11 cellular contexts compared by ENCODE assay signal in the genomic region with DNA sequence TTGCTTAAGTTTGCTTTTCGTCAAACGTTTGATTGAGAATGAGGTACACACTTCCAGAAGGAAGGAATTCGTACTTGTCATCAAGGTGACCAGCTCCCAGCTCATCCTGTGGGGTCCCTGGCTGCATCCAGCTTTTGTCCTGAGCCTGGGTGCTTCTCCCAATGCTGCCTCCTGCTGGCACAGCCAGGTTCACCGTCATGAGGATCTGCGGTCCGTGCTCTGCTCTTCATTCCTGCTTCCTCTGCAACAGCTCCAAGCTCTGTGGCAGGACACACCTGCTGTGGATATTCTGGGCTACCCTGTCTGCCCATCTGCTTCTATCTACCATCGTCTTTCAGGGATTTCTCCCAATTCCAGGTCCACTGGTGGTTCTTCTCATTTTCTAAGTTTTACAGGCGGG. TPM values are rescaled to one million over a fixed set of nuclear protein-coding genes. Genes with fewer than 3 reads are reported as not detected.
DNase-seq lines count a peak whose midpoint lies in the region; ATAC-seq, FAIRE-seq and TF ChIP-seq lines count a peak whose summit lies in the region.
"Had no signal": no experiment of that assay in that cellular context is flagged by ENCODE, and none has a peak within 500 bp of the region (broad histone marks: within the 10 kb centered on the region; RNA-seq: fewer than 3 reads in every experiment).

No MANE protein-coding gene starts in this region.

- no peaks in the 10 kb centered on the region for H3K79me2 ChIP-seq in K562 (ENCODE audit: control insufficient read depth, insufficient read depth, low read length)

- peaks cover 11% of the 10 kb centered on the region for H3K27me3 ChIP-seq in HL-60 (ENCODE audit: insufficient read depth, poor library complexity, severe bottlenecking)
- H3K27me3 ChIP-seq in K562 (ENCODE audit: control insufficient read depth in 2 of 2, insufficient read depth in 2 of 2, low read length in 2 of 2), result peaks cover 15 to 27% of the 10 kb centered on the region in 2 experiments
- H3K27me3 ChIP-seq in sigmoid colon, result no peaks in the 10 kb centered on the region
- H3K27me3 ChIP-seq in prostate gland (replicated peaks; ENCODE audit: insufficient read depth), result peaks cover 3% of the 10 kb centered on the region

- no peak overlapping the region for H2AFZ ChIP-seq in K562 (ENCODE audit: low read depth, low read length)

- H3K27ac ChIP-seq in HL-60 (replicated peaks) (no peak overlapping the region), K562 (ENCODE audit: extremely low read depth, low read depth, low read length) (no peak overlapping the region), sigmoid colon (no peak overlapping the region), prostate gland (no peak overlapping the region)

- H3K4me3 Mint-ChIP-seq in T-helper 17 cell, result no peak overlapping the region
- H3K4me3 Mint-ChIP-seq: activated B cell treated with CpG ODN at 0.5 μM for 24 hours; naive thymus-derived CD8-positive, alpha-beta T cell had no signal

- H3K9me3 ChIP-seq in K562 (replicated peaks; ENCODE audit: control insufficient read depth, insufficient read depth, low read depth, low read length) (no peaks in the 10 kb centered on the region), sigmoid colon (peaks cover 0 to 3% (median 0%) of the 10 kb centered on the region in 4 donors), prostate gland (no peaks in the 10 kb centered on the region), T-helper 17 cell (ENCODE audit: control insufficient read depth, low read length, poor library complexity, severe bottlenecking) (no peaks in the 10 kb centered on the region)

- TF ChIP-seq CTCF in HL-60 (IDR thresholded peaks at IDR 0.05; ENCODE audit: insufficient read depth, low read length) (peak; percentile 21), K562 (IDR thresholded peaks at IDR 0.05 in 2 of 3, conservative IDR thresholded peaks at IDR 0.05 in 1 of 3; ENCODE audit: insufficient read depth in 2 of 3, low read depth in 1 of 3, low read length in 3 of 3) (peak; percentile 60 to 70 (median 65)), sigmoid colon (IDR thresholded peaks at IDR 0.05) (no peak), prostate gland (IDR thresholded peaks at IDR 0.05) (peak in 2 of 4 experiments; percentile 16)

- intact Hi-C loops in K562 (cut with micrococcal nuclease), result loop anchor here (5.0 kb wide), 1 partner anchor 143 kb away; no protein-coding TSS in a partner anchor
- intact Hi-C loops in sigmoid colon (cut with DNase I), result no loop called here
- intact Hi-C loops in prostate gland (cut with DNase I), result no loop called here

- no peak overlapping the region for H3K27ac Mint-ChIP-seq in T-helper 17 cell
- H3K27ac Mint-ChIP-seq: activated B cell treated with CpG ODN at 0.5 μM for 24 hours; naive thymus-derived CD8-positive, alpha-beta T cell had no signal

- in situ Hi-C loops in K562 (cut with MboI), result no loop called here

- H3K36me3 ChIP-seq in K562 (ENCODE audit: control insufficient read depth, insufficient read depth, low read length) (no peaks in the 10 kb centered on the region), sigmoid colon (no peaks in the 10 kb centered on the region), prostate gland (no peaks in the 10 kb centered on the region)

- CTCF ChIA-PET in K562 (lab: Yijun Ruan, JAX; ENCODE audit: low intra/inter-chr PET ratio), result no interaction called here

- H3K4me2 ChIP-seq in K562 (ENCODE audit: insufficient read depth, low read length), result no peak overlapping the region

- H3K4me1 Mint-ChIP-seq in T-helper 17 cell, result peaks cover 3% of the 10 kb centered on the region
- H3K4me1 Mint-ChIP-seq: activated B cell treated with CpG ODN at 0.5 μM for 24 hours had no signal

- H3K9ac ChIP-seq in K562 (ENCODE audit: insufficient read depth in 1 of 2, low read depth in 2 of 2, low read length in 2 of 2), result no peak overlapping the region

- H3K36me3 Mint-ChIP-seq in T-helper 17 cell (ENCODE audit: low read depth), result no peaks in the 10 kb centered on the region
- H3K36me3 Mint-ChIP-seq: naive thymus-derived CD8-positive, alpha-beta T cell had no signal

- no peaks in the 10 kb centered on the region for H3K4me1 ChIP-seq in K562 (replicated peaks in 1 of 2; ENCODE audit: control insufficient read depth in 2 of 2, insufficient read depth in 2 of 2, low read length in 2 of 2)
- H3K4me1 ChIP-seq in sigmoid colon, result peaks cover 0 to 7% (median 5%) of the 10 kb centered on the region in 4 donors
- no peaks in the 10 kb centered on the region for H3K4me1 ChIP-seq in prostate gland (replicated peaks)

- TF ChIP-seq RAD21 in K562 (CRISPR knock-in tag; conservative IDR thresholded peaks at IDR 0.05 in 1 of 2, IDR thresholded peaks at IDR 0.05 in 1 of 2), result peak; percentile 67 to 85

- POLR2A ChIA-PET in K562 (lab: Yijun Ruan, JAX), result no interaction called here

- WGBS in K562 (ENCODE audit: insufficient coverage, low coverage, missing lambda C conversion rate), result 2% methylated on average over 8 of the region's 8 CpGs
- 31 to 33% methylated on average over 8 of the region's 8 CpGs for WGBS in sigmoid colon, 2 donors
- WGBS in prostate gland, result 38% methylated on average over 8 of the region's 8 CpGs

- peak; percentile 23 for DNase-seq in NCI-H510A treated with DMSO at 0.1 percent for 48 hours (lab: John Stamatoyannopoulos, UW)
- no peak for DNase-seq in NCI-H510A (lab: John Stamatoyannopoulos, UW)
- DNase-seq in HL-60 (ENCODE audit: low read depth in 1 of 2, low spot score in 1 of 2), result peak in 1 of 2 experiments; percentile 10
- DNase-seq in K562 (ENCODE audit: extremely low read depth in 1 of 4, low spot score in 3 of 4), result peak; percentile 29 to 55 (median 36)
- DNase-seq in lung microvascular endothelial cell (ENCODE audit: low read depth in 2 of 2), result peak; percentile 41 to 80
- no peak for DNase-seq in sigmoid colon
- no peak for DNase-seq in prostate gland (ENCODE audit: low spot score)
- no peak for DNase-seq in T-helper 17 cell
- DNase-seq: activated B cell treated with CpG ODN at 0.5 μM for 24 hours; naive thymus-derived CD8-positive, alpha-beta T cell had no signal

- TF ChIP-seq EP300 in K562 (IDR thresholded peaks at IDR 0.05; ENCODE audit: low read length), result no peak
- TF ChIP-seq EP300 in sigmoid colon (IDR thresholded peaks at IDR 0.05), result no peak

- 0 out of 2 replicates have a peak, but pooled peaks cover 7% of the 10 kb centered on the region for H4K20me1 ChIP-seq in K562 (replicated peaks; ENCODE audit: control insufficient read depth, insufficient read depth, low read length)

- FAIRE-seq in K562 (lab: Jason Lieb, UNC), result peak; percentile 73

- peak; percentile 89 for ATAC-seq in K562
- no peak for ATAC-seq in T-helper 17 cell
- ATAC-seq: naive thymus-derived CD8-positive, alpha-beta T cell had no signal

- H3K4me3 ChIP-seq in HL-60 (replicated peaks; ENCODE audit: insufficient read depth, low read length), result no peak overlapping the region
- H3K4me3 ChIP-seq in K562, result no peak overlapping the region
- H3K4me3 ChIP-seq in sigmoid colon, result no peak overlapping the region
- H3K4me3 ChIP-seq in prostate gland, result no peak overlapping the region

- no TSS peak for BruUV-seq in K562 (replicated peaks; lab: Mats Ljungman, UMichigan)

- no peaks in the 10 kb centered on the region for H3K9me1 ChIP-seq in K562 (ENCODE audit: control insufficient read depth, insufficient read depth, low read length)

- H3K27me3 Mint-ChIP-seq in T-helper 17 cell, result peaks cover 48% of the 10 kb centered on the region

- TF ChIP-seq POLR2A in K562 (conservative IDR thresholded peaks at IDR 0.05), result no peak
- TF ChIP-seq POLR2A in sigmoid colon (IDR thresholded peaks at IDR 0.05), result no peak
- TF ChIP-seq POLR2A in prostate gland (IDR thresholded peaks at IDR 0.05), result no peak

RNA-seq across cellular contexts. Expression of a gene that starts 13.3 kb away (rescaled TPM):
- total RNA-seq in K562 (2011; cell fraction: chromatin; rRNA removed; ENCODE audit: low replicate concordance), result not detected in 2 replicates
- 0.13 TPM in 1 of 2 replicates, not detected in the other for total RNA-seq in K562 (2011; cell fraction: nucleolus; rRNA removed)
- 0.15 TPM in 1 of 2 replicates, not detected in the other for total RNA-seq in K562 (2011; cell fraction: nucleoplasm; rRNA removed)
- total RNA-seq in K562 (2014; rRNA removed) (not detected in 2 replicates), K562 (2014; rRNA removed; fragmentation: Illumina TruSeq; extraction: Trizol) (not detected in 2 replicates), K562 (2015; rRNA removed; fragmentation: Illumina TruSeq; extraction: Trizol) (not detected in 2 replicates), K562 (2021) (not detected in 2 replicates), lung microvascular endothelial cell (under 0.01 and 0.20 TPM in 2 replicates), sigmoid colon (1 to 10 TPM; 3.6 to 5.5 (median 5.0) TPM), prostate gland (1 to 10 TPM; 2.5 to 8.6 TPM), T-helper 17 cell (under 1 TPM in 1 of 2 donors, not detected in 1; 0.05 TPM)
- polyA plus RNA-seq in K562 (2011; rRNA removed) (not detected in 2 replicates), K562 (2014; fragmentation: Illumina TruSeq; extraction: Trizol) (not detected in 2 replicates), K562 (2014; fragmentation: Nextera tagmentation; extraction: Ambion mirVana) (not detected), K562 (2014; rRNA removed) (not detected in 2 replicates), sigmoid colon (under 1 TPM; under 0.01 to 0.23 (median 0.22) TPM)
- not detected in 2 replicates for polyA plus RNA-seq in K562 (2011; cell fraction: cytosol; rRNA removed)
- polyA plus RNA-seq in K562 (2011; cell fraction: nucleus; rRNA removed), result 0.03 TPM in 1 of 2 replicates, not detected in the other
- polyA plus RNA-seq in K562 (2012), result 0.01 TPM in 1 of 2 replicates, not detected in the other
- polyA minus RNA-seq in K562 (2011; rRNA and poly(A)+ RNA removed), result not detected in 2 replicates
- not detected in 2 replicates for polyA minus RNA-seq in K562 (2011; cell fraction: cytosol; rRNA and poly(A)+ RNA removed)
- polyA minus RNA-seq in K562 (2011; cell fraction: nucleus; rRNA and poly(A)+ RNA removed), result not detected in 2 replicates
- total RNA-seq: naive thymus-derived CD8-positive, alpha-beta T cell had no signal
- polyA plus RNA-seq: BJ; naive thymus-derived CD8-positive, alpha-beta T cell had no signal

RNA-seq across cellular contexts. Expression of a gene that starts 57.0 kb away (rescaled TPM):
- total RNA-seq in K562 (2011; cell fraction: chromatin; rRNA removed; ENCODE audit: low replicate concordance), result 44.1 and 73.3 TPM in 2 replicates
- 38.2 and 47.2 TPM in 2 replicates for total RNA-seq in K562 (2011; cell fraction: nucleolus; rRNA removed)
- 43.8 and 50.4 TPM in 2 replicates for total RNA-seq in K562 (2011; cell fraction: nucleoplasm; rRNA removed)
- total RNA-seq in K562 (2014; rRNA removed), result 36.1 and 51.0 TPM in 2 replicates
- 23.8 and 25.7 TPM in 2 replicates for total RNA-seq in K562 (2014; rRNA removed; fragmentation: Illumina TruSeq; extraction: Trizol)
- total RNA-seq in K562 (2015; rRNA removed; fragmentation: Illumina TruSeq; extraction: Trizol), result 28.4 and 33.6 TPM in 2 replicates
- total RNA-seq in K562 (2021), result 52.0 and 62.3 TPM in 2 replicates
- polyA plus RNA-seq in K562 (2011; rRNA removed), result 49.9 and 58.8 TPM in 2 replicates
- 51.3 and 58.8 TPM in 2 replicates for polyA plus RNA-seq in K562 (2011; cell fraction: cytosol; rRNA removed)
- 70.4 and 86.1 TPM in 2 replicates for polyA plus RNA-seq in K562 (2011; cell fraction: nucleus; rRNA removed)
- polyA plus RNA-seq in K562 (2012), result 68.1 and 71.4 TPM in 2 replicates
- polyA plus RNA-seq in K562 (2014; fragmentation: Illumina TruSeq; extraction: Trizol), result 60.6 and 72.2 TPM in 2 replicates
- 10 to 100 TPM; 45.0 to 72.5 TPM for polyA plus RNA-seq in K562 (2014; fragmentation: Nextera tagmentation; extraction: Ambion mirVana)
- 78.5 and 83.4 TPM in 2 replicates for polyA plus RNA-seq in K562 (2014; rRNA removed)
- polyA minus RNA-seq in K562 (2011; rRNA and poly(A)+ RNA removed), result 18.9 and 20.4 TPM in 2 replicates
- 11.6 and 15.7 TPM in 2 replicates for polyA minus RNA-seq in K562 (2011; cell fraction: cytosol; rRNA and poly(A)+ RNA removed)
- polyA minus RNA-seq in K562 (2011; cell fraction: nucleus; rRNA and poly(A)+ RNA removed), result 41.7 and 72.9 TPM in 2 replicates
- total RNA-seq in lung microvascular endothelial cell, result 6.5 and 12.1 TPM in 2 replicates
- 10 to 100 TPM; 29.2 to 67.6 (median 37.3) TPM for total RNA-seq in sigmoid colon
- polyA plus RNA-seq in sigmoid colon, result 10 to 100 TPM; 38.4 to 56.5 (median 46.2) TPM
- 10 to 100 TPM; 19.7 to 45.3 TPM for total RNA-seq in prostate gland
- total RNA-seq in T-helper 17 cell, result 10 to 100 TPM; 70.5 to 78.7 TPM

Comparison
In these comparisons a context has a peak if more than half of its experiments do, and no peak if none do; other contexts are left out.
1. DNase-seq: peak in NCI-H510A treated with DMSO at 0.1 percent for 48 hours (single experiment), K562 (4 of 4) and lung microvascular endothelial cell (2 of 2); none in NCI-H510A (single experiment), sigmoid colon (single experiment), prostate gland (single experiment) and T-helper 17 cell (0 of 3).
2. CTCF ChIP-seq: peak in HL-60 (single experiment) and K562 (3 of 3); none in sigmoid colon (0 of 4).